1 cellular context compared by ENCODE assay signal in genomic region chr12:49824886-49825285, GRCh38.
TF ChIP-seq lines count a peak whose summit lies in the region.

No MANE protein-coding gene starts in this region.

TF ChIP-seq in H1, 55 proteins besides CTCF, POLR2A, EP300 and RAD21 (continued from another document):
- TF ChIP-seq SIRT6 (IDR thresholded peaks at IDR 0.05; ENCODE audit: low read length): no peak
- TF ChIP-seq TAF7 (optimal IDR thresholded peaks at IDR 0.05; ENCODE audit: borderline replicate concordance, low read depth, low read length): no peak
- no peak for TF ChIP-seq E2F6 (IDR thresholded peaks at IDR 0.05)
- no peak for TF ChIP-seq TEAD4 (IDR thresholded peaks at IDR 0.05; ENCODE audit: low read depth, low read length)
- no peak for TF ChIP-seq EGR1 (IDR thresholded peaks at IDR 0.05; ENCODE audit: borderline replicate concordance, low read depth, low read length)
- no peak for TF ChIP-seq SRF (IDR thresholded peaks at IDR 0.05; ENCODE audit: low read depth, low read length)
- TF ChIP-seq CBX5 (IDR thresholded peaks at IDR 0.05; ENCODE audit: low read depth, low read length): no peak
- no peak for TF ChIP-seq MAX (IDR thresholded peaks at IDR 0.05)
- no peak for TF ChIP-seq RXRA (IDR thresholded peaks at IDR 0.05; ENCODE audit: insufficient read depth, low read depth, low read length)
- TF ChIP-seq CEBPB (IDR thresholded peaks at IDR 0.05; ENCODE audit: low read depth, low read length): no peak
- TF ChIP-seq NRF1 (IDR thresholded peaks at IDR 0.05; ENCODE audit: low read depth, low read length): no peak
- no peak for TF ChIP-seq SP4 (IDR thresholded peaks at IDR 0.05; ENCODE audit: low read length)
